ENCODE assay signal across 10 cellular contexts in genomic region chr14:59150990-59151389, GRCh38. TPM values are rescaled to one million over a fixed set of nuclear protein-coding genes. Genes with fewer than 3 reads are reported as not detected.
A peak's percentile ranks its signal among the peaks of the same experiment; 100 is the strongest.
DNase-seq lines count a peak whose midpoint lies in the region; ATAC-seq and TF ChIP-seq lines count a peak whose summit lies in the region.
"Had no signal": no experiment of that assay in that cellular context is flagged by ENCODE, and none has a peak within 500 bp of the region (broad histone marks: within the 10 kb centered on the region; RNA-seq: fewer than 3 reads in every experiment).

No MANE protein-coding gene starts in this region.

- intact Hi-C loops in thyroid gland (cut with DNase I): no loop called here

- H3K27me3 Mint-ChIP-seq in neural progenitor cell (ENCODE audit: insufficient read depth, low read depth): peaks cover 4% of the 10 kb centered on the region

- no peak overlapping the region for H3K9ac ChIP-seq in neural progenitor cell

- H3K79me2 ChIP-seq in neural progenitor cell (ENCODE audit: low read depth): no peaks in the 10 kb centered on the region

- H3K9me3 Mint-ChIP-seq in neural progenitor cell: no peaks in the 10 kb centered on the region

- H3K27ac Mint-ChIP-seq in neural progenitor cell: no peak overlapping the region
- H3K27ac Mint-ChIP-seq: activated CD4-positive, alpha-beta T cell treated with anti-CD3 and anti-CD28 coated beads, Interleukin-2, amount 10 ng/mL, durations not matched to agents 7 days and 5 days had no signal

- peaks cover 8% of the 10 kb centered on the region for H3K4me1 ChIP-seq in neural progenitor cell
- no peaks in the 10 kb centered on the region for H3K4me1 ChIP-seq in thyroid gland

- H3K4me3 ChIP-seq in neural progenitor cell: no peak overlapping the region
- H3K4me3 ChIP-seq in thyroid gland (replicated peaks in 1 of 3): no peak overlapping the region
- H3K4me3 ChIP-seq: Peyer's patch had no signal

- no peaks in the 10 kb centered on the region for H4K20me1 ChIP-seq in neural progenitor cell (ENCODE audit: low read depth)

- no peak for TF ChIP-seq POLR2A in thyroid gland (IDR thresholded peaks at IDR 0.05)

- no peak overlapping the region for H3K4me3 Mint-ChIP-seq in neural progenitor cell
- H3K4me3 Mint-ChIP-seq: activated CD4-positive, alpha-beta T cell treated with anti-CD3 and anti-CD28 coated beads, Interleukin-2, amount 10 ng/mL, durations not matched to agents 7 days and 5 days had no signal

- no peaks in the 10 kb centered on the region for H3K27me3 ChIP-seq in neural progenitor cell
- no peaks in the 10 kb centered on the region for H3K27me3 ChIP-seq in thyroid gland
- H3K27me3 ChIP-seq: Peyer's patch had no signal

- H3K36me3 ChIP-seq in neural progenitor cell (no peaks in the 10 kb centered on the region), thyroid gland (no peaks in the 10 kb centered on the region)
- H3K36me3 ChIP-seq: Peyer's patch had no signal

- H3K36me3 Mint-ChIP-seq in neural progenitor cell: no peaks in the 10 kb centered on the region

- no peak overlapping the region for H2AFZ ChIP-seq in neural progenitor cell (replicated peaks)

- no peaks in the 10 kb centered on the region for H3F3A ChIP-seq in neural progenitor cell (ENCODE audit: low read depth)

- no peak for TF ChIP-seq CTCF in neural progenitor cell (IDR thresholded peaks at IDR 0.05)
- TF ChIP-seq CTCF in thyroid gland (IDR thresholded peaks at IDR 0.05): no peak

- no peak overlapping the region for H3K4me2 ChIP-seq in neural progenitor cell

- peak; percentile 69 for DNase-seq in medulla oblongata (ENCODE audit: extremely low spot score)
- no peak for DNase-seq in neural progenitor cell (ENCODE audit: low spot score)
- DNase-seq in ecto neural progenitor cell (ENCODE audit: low spot score): no peak
- DNase-seq in thyroid gland: no peak
- DNase-seq in mesenteric fat pad (ENCODE audit: low spot score): no peak
- DNase-seq: activated CD4-positive, alpha-beta T cell treated with anti-CD3 and anti-CD28 coated beads, Interleukin-2, amount 10 ng/mL, durations not matched to agents 7 days and 5 days had no signal

- H3K9me3 ChIP-seq in neural progenitor cell (ENCODE audit: low read depth) (no peaks in the 10 kb centered on the region), thyroid gland (no peaks in the 10 kb centered on the region)
- H3K9me3 ChIP-seq: Peyer's patch had no signal

- H3K27ac ChIP-seq in neural progenitor cell: no peak overlapping the region
- H3K27ac ChIP-seq in thyroid gland: no peak overlapping the region

- ATAC-seq in GM18519 (IDR thresholded peaks at IDR 0.05; ENCODE audit: low FRiP score, unreplicated experiment) (peak; percentile 64), GM21619 (IDR thresholded peaks at IDR 0.05; ENCODE audit: unreplicated experiment) (peak; percentile 78), HG03442 (IDR thresholded peaks at IDR 0.05; ENCODE audit: unreplicated experiment) (peak; percentile 73)

- 83 to 91% methylated on average over 2 of the region's 2 CpGs for WGBS in thyroid gland, 2 donors

- peaks cover 6% of the 10 kb centered on the region for H3K4me1 Mint-ChIP-seq in neural progenitor cell

RNA-seq across cellular contexts. Expression of gene DAAM1, which starts 37.5 kb away (rescaled TPM):
- total RNA-seq in neural progenitor cell (ENCODE audit: low replicate concordance) (22.5 and 39.5 TPM in 2 replicates), thyroid gland (10 to 100 TPM; 25.3 to 47.2 (median 37.8) TPM), mesenteric fat pad (52.5 TPM)
